Comparison of ENCODE assay signal across 2 cellular contexts in the genomic region with DNA sequence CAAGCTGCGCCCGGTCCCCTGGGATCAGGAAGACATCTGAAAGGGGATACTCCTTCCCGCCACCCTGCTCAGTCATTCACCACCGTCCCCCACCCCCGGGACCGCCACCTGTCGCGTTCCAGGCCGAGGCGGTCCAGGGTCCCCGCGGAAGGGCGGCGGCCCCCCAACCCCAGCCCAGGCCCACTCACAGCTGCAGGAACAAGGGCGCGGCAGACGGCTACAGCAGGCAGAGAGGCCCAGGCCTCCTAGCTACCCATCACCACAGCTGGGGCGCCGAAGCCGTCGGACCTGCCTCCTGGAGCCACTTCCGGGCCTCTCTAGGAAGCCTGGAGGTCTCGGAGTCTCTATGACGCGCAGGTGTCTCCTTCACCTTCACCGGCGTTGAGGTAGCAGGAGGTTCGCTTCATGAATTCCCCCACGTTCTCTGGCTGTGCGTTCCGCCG.
TF ChIP-seq lines count a peak whose summit lies in the region.

SDR42E1 (minus strand) TSS at position 272 of the 443 bp plus-strand sequence. CDS start 10,612 bp downstream, outside the sequence.

TF ChIP-seq in HepG2, 621 proteins besides CTCF, POLR2A, EP300 and RAD21 (continued from another document):
- TF ChIP-seq, protein P1, sequence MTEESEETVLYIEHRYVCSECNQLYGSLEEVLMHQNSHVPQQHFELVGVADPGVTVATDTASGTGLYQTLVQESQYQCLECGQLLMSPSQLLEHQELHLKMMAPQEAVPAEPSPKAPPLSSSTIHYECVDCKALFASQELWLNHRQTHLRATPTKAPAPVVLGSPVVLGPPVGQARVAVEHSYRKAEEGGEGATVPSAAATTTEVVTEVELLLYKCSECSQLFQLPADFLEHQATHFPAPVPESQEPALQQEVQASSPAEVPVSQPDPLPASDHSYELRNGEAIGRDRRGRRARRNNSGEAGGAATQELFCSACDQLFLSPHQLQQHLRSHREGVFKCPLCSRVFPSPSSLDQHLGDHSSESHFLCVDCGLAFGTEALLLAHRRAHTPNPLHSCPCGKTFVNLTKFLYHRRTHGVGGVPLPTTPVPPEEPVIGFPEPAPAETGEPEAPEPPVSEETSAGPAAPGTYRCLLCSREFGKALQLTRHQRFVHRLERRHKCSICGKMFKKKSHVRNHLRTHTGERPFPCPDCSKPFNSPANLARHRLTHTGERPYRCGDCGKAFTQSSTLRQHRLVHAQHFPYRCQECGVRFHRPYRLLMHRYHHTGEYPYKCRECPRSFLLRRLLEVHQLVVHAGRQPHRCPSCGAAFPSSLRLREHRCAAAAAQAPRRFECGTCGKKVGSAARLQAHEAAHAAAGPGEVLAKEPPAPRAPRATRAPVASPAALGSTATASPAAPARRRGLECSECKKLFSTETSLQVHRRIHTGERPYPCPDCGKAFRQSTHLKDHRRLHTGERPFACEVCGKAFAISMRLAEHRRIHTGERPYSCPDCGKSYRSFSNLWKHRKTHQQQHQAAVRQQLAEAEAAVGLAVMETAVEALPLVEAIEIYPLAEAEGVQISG (CRISPR knock-in tag; IDR thresholded peaks at IDR 0.05), result peak; percentile 95
- TF ChIP-seq GABPB1 (CRISPR knock-in tag; IDR thresholded peaks at IDR 0.05), result peak; percentile 43
- no peak for TF ChIP-seq ZNF589 (CRISPR knock-in tag; conservative IDR thresholded peaks at IDR 0.05)

TF ChIP-seq in SK-N-SH treated with all-trans-retinoic acid at 6 μM for 48 hours, 23 proteins besides CTCF, POLR2A, EP300 and RAD21 (continued from another document):
- TF ChIP-seq, protein P2, sequence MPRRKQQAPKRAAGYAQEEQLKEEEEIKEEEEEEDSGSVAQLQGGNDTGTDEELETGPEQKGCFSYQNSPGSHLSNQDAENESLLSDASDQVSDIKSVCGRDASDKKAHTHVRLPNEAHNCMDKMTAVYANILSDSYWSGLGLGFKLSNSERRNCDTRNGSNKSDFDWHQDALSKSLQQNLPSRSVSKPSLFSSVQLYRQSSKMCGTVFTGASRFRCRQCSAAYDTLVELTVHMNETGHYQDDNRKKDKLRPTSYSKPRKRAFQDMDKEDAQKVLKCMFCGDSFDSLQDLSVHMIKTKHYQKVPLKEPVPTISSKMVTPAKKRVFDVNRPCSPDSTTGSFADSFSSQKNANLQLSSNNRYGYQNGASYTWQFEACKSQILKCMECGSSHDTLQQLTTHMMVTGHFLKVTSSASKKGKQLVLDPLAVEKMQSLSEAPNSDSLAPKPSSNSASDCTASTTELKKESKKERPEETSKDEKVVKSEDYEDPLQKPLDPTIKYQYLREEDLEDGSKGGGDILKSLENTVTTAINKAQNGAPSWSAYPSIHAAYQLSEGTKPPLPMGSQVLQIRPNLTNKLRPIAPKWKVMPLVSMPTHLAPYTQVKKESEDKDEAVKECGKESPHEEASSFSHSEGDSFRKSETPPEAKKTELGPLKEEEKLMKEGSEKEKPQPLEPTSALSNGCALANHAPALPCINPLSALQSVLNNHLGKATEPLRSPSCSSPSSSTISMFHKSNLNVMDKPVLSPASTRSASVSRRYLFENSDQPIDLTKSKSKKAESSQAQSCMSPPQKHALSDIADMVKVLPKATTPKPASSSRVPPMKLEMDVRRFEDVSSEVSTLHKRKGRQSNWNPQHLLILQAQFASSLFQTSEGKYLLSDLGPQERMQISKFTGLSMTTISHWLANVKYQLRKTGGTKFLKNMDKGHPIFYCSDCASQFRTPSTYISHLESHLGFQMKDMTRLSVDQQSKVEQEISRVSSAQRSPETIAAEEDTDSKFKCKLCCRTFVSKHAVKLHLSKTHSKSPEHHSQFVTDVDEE (CRISPR knock-in tag; IDR thresholded peaks at IDR 0.05), result no peak
- TF ChIP-seq ZNF8 (CRISPR knock-in tag; IDR thresholded peaks at IDR 0.05), result no peak
